ENCODE assay signal across 8 cellular contexts in the genomic region with DNA sequence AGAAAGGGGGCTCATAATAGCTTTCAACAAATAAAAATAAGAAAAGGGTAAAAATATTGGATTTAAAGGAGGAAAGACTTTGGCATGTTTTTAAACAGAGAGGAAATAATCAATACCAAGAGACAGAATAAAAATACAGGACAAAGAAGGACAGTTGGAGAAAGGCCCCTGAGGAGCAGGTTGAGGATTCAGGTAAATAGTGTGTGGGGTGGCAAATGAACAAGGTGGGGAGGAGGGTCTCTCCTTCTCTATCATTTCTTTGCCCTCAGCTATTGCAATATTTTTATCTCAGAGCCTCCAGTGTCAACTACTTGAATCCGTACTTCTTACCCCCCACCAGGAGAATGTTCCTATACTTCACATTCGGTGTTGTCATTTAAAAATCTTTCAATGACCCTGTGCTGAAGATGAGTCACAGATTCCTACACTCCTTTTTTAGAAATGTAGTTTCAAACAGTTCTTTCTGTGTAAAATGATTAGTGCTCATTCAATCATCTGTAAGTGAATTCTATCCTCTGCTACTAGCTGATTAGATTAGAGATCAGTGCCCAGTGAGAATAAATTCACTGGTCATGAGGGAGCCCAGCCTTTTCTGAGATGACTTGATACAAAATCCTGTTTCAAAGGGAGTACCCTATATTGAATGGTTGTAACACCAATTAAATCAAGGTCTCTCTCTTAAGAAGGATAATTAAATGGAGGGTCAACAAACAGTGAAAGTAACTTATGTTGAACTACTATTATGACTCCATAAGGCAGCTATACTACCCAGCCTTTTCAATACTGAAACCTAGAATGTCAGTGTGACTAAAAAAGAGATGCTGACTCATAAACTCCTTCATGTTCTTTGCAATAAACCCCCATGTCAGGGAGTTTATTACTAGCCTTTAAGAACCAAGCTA. TPM values are rescaled to one million over a fixed set of nuclear protein-coding genes. Genes with fewer than 3 reads are reported as not detected.
DNase-seq lines count a peak whose midpoint lies in the region; ATAC-seq and TF ChIP-seq lines count a peak whose summit lies in the region.

No MANE protein-coding gene starts in this region.

- no peaks in the 10 kb centered on the region for H3K27me3 ChIP-seq in CD4-positive, alpha-beta T cell (ENCODE audit: control insufficient read depth, insufficient read depth, low read length)
- H3K27me3 ChIP-seq in right lobe of liver: no peaks in the 10 kb centered on the region
- no peaks in the 10 kb centered on the region for H3K27me3 ChIP-seq in lower lobe of right lung (ENCODE audit: low read depth)

- H3K27me3 Mint-ChIP-seq in HFFc6 (ENCODE audit: insufficient read depth): no peaks in the 10 kb centered on the region
- peaks cover 21% of the 10 kb centered on the region for H3K27me3 Mint-ChIP-seq in CD4-positive, alpha-beta T cell

- 71% methylated on average over 2 of the region's 2 CpGs for WGBS in right lobe of liver (ENCODE audit: insufficient coverage, low coverage, low lambda C conversion rate, missing lambda C conversion rate)

- H3K4me1 Mint-ChIP-seq in HFFc6 (ENCODE audit: low read depth): peaks cover 53% of the 10 kb centered on the region
- H3K4me1 Mint-ChIP-seq in CD4-positive, alpha-beta T cell (ENCODE audit: low read depth): no peaks in the 10 kb centered on the region

- H3K4me3 ChIP-seq in right lobe of liver (no peak overlapping the region), lower lobe of right lung (no peak overlapping the region)

- DNase-seq in HFFc6 (peak; percentile 57), NCI-H82 (lab: John Stamatoyannopoulos, UW) (peak; percentile 68), iPS DF 19.7 (ENCODE audit: low read depth, low spot score) (peak; percentile 9), right lobe of liver (no peak), lower lobe of right lung (no peak), ureter (ENCODE audit: low spot score) (no peak)
- DNase-seq in CD4-positive, alpha-beta T cell: no peak

- H3K9me3 Mint-ChIP-seq in HFFc6: no peaks in the 10 kb centered on the region
- H3K9me3 Mint-ChIP-seq in CD4-positive, alpha-beta T cell: no peaks in the 10 kb centered on the region

- TF ChIP-seq POLR2A in right lobe of liver (IDR thresholded peaks at IDR 0.05): no peak

- CTCF ChIA-PET in CD4-positive, alpha-beta T cell (lab: Charles Lee): interaction anchor here (1.4 kb wide), 1 partner anchor 44 kb away, joined by 3 read pairs; no protein-coding TSS in a partner anchor

- H3K4me1 ChIP-seq in right lobe of liver (peaks cover 0 to 12% (median 5%) of the 10 kb centered on the region in 4 donors), lower lobe of right lung (no peaks in the 10 kb centered on the region)

- H3K36me3 Mint-ChIP-seq in HFFc6 (ENCODE audit: low read depth): peaks cover 54% of the 10 kb centered on the region
- H3K36me3 Mint-ChIP-seq in CD4-positive, alpha-beta T cell (ENCODE audit: low read depth): no peaks in the 10 kb centered on the region

- peak overlapping the region; percentile 76 for H3K4me3 Mint-ChIP-seq in HFFc6
- H3K4me3 Mint-ChIP-seq in CD4-positive, alpha-beta T cell: no peak overlapping the region

- POLR2A ChIA-PET in CD4-positive, alpha-beta T cell (lab: Charles Lee): no interaction called here

- TF ChIP-seq CTCF in HFFc6 (IDR thresholded peaks at IDR 0.05) (no peak), right lobe of liver (IDR thresholded peaks at IDR 0.05) (no peak), lower lobe of right lung (IDR thresholded peaks at IDR 0.05) (no peak)
- no peak for TF ChIP-seq CTCF in CD4-positive, alpha-beta T cell (IDR thresholded peaks at IDR 0.05)

- no peaks in the 10 kb centered on the region for H3K9me3 ChIP-seq in CD4-positive, alpha-beta T cell (ENCODE audit: control insufficient read depth, low read length)
- H3K9me3 ChIP-seq in right lobe of liver (no peaks in the 10 kb centered on the region), lower lobe of right lung (no peaks in the 10 kb centered on the region)

- intact Hi-C loops in CD4-positive, alpha-beta T cell (cut with DNase I, micrococcal nuclease): no loop called here
- intact Hi-C loops in right lobe of liver (cut with DNase I): no loop called here
- intact Hi-C loops in lower lobe of right lung (cut with DNase I): no loop called here

- ATAC-seq in GM18520 (IDR thresholded peaks at IDR 0.05; ENCODE audit: unreplicated experiment): peak; percentile 99
- no peak for ATAC-seq in CD4-positive, alpha-beta T cell (ENCODE audit: poor library complexity)
- no peak for ATAC-seq in right lobe of liver
- no peak for ATAC-seq in lower lobe of right lung

- H3K36me3 ChIP-seq in right lobe of liver (no peaks in the 10 kb centered on the region), lower lobe of right lung (no peaks in the 10 kb centered on the region)

- peak overlapping the region; percentile 90 for H3K27ac Mint-ChIP-seq in HFFc6
- H3K27ac Mint-ChIP-seq in CD4-positive, alpha-beta T cell: no peak overlapping the region

- no peak overlapping the region for H3K27ac ChIP-seq in CD4-positive, alpha-beta T cell (ENCODE audit: low read depth, low read length)
- H3K27ac ChIP-seq in right lobe of liver: no peak overlapping the region
- no peak overlapping the region for H3K27ac ChIP-seq in lower lobe of right lung

RNA-seq across cellular contexts. Expression of a gene that starts 50.4 kb away (rescaled TPM):
- total RNA-seq in HFFc6 (2021; fragmentation: NEBNext Ultra II Directional; extraction: Animal tissue kit (Norgen Biotek cat#: 25700)): under 1 TPM; 0.07 to 0.25 (median 0.18) TPM
- not detected for total RNA-seq in CD4-positive, alpha-beta T cell
- total RNA-seq in right lobe of liver: not detected
- total RNA-seq in lower lobe of right lung: not detected
- 0.10 TPM for total RNA-seq in ureter

Comparison
In these comparisons a context has a peak if more than half of its experiments do, and no peak if none do; other contexts are left out.
1. DNase-seq: peak in HFFc6 (single experiment), NCI-H82 (single experiment) and iPS DF 19.7 (single experiment); none in CD4-positive, alpha-beta T cell (0 of 10), right lobe of liver (0 of 3), lower lobe of right lung (single experiment) and ureter (single experiment).